ENCODE assay signal across 8 cellular contexts in genomic region chr1:65265296-65266271, GRCh38. TPM values are rescaled to one million over a fixed set of nuclear protein-coding genes. Genes with fewer than 3 reads are reported as not detected.
A peak's percentile ranks its signal among the peaks of the same experiment; 100 is the strongest.
DNase-seq lines count a peak whose midpoint lies in the region; ATAC-seq and TF ChIP-seq lines count a peak whose summit lies in the region.

No MANE protein-coding gene starts in this region.

- peak; percentile 80 for DNase-seq in OCI-M1 (lab: John Stamatoyannopoulos, UW)
- peak in 38 of 56 donors; percentile 18 to 70 (median 46) for DNase-seq in amygdala (lab: John Stamatoyannopoulos, UW)
- peak; percentile 45 to 48 for DNase-seq in heart right ventricle
- DNase-seq in osteocyte (ENCODE audit: extremely low spot score, unreplicated experiment), result no peak
- no peak for DNase-seq in NCI-H187 treated with DMSO at 0.1 percent for 48 hours (lab: John Stamatoyannopoulos, UW)
- no peak for DNase-seq in Karpas-422

- H3K79me2 ChIP-seq in Karpas-422 (ENCODE audit: low read length), result no peaks in the 10 kb centered on the region

- H3K9me2 ChIP-seq in Karpas-422 (replicated peaks; ENCODE audit: insufficient read depth, low read length), result no peaks in the 10 kb centered on the region

- H3K9me3 ChIP-seq in heart right ventricle, result no peaks in the 10 kb centered on the region
- H3K9me3 ChIP-seq in Karpas-422 (ENCODE audit: low read length), result no peaks in the 10 kb centered on the region

- H4K20me1 ChIP-seq in Karpas-422 (ENCODE audit: insufficient read depth, low read depth, low read length), result no peaks in the 10 kb centered on the region

- H3K4me1 Mint-ChIP-seq in osteocyte (ENCODE audit: unreplicated experiment), result peaks cover 60% of the 10 kb centered on the region

- whole genome bisulfite sequencing in heart right ventricle, 2 donors, result 3% methylated on average over 65 of the region's 65 CpGs

- H3K27ac Mint-ChIP-seq in osteocyte (ENCODE audit: unreplicated experiment), result peak overlapping the region; percentile 85

- no peaks in the 10 kb centered on the region for H3K9me3 Mint-ChIP-seq in osteocyte (ENCODE audit: unreplicated experiment)

- H3K27ac ChIP-seq in heart right ventricle, result peak overlapping the region in 9 of 10 donors; percentile 53 to 77 (median 63)
- no peak overlapping the region for H3K27ac ChIP-seq in Karpas-422 (ENCODE audit: low read length)

- H3K4me3 Mint-ChIP-seq in osteocyte (ENCODE audit: unreplicated experiment), result peak overlapping the region; percentile 81

- peak in 6 of 9 donors; percentile 24 to 53 (median 40) for TF ChIP-seq CTCF in heart right ventricle (IDR thresholded peaks at IDR 0.05)
- peak; percentile 47 for TF ChIP-seq CTCF in osteocyte (IDR thresholded peaks at IDR 0.05)

- H3K36me3 ChIP-seq in heart right ventricle (no peaks in the 10 kb centered on the region), Karpas-422 (ENCODE audit: insufficient read depth, low read length) (no peaks in the 10 kb centered on the region)

- H3K27me3 ChIP-seq in heart right ventricle (peaks cover 0 to 23% (median 7%) of the 10 kb centered on the region in 7 donors), Karpas-422 (ENCODE audit: low read length) (no peaks in the 10 kb centered on the region)

- H3K36me3 Mint-ChIP-seq in osteocyte (ENCODE audit: unreplicated experiment), result no peaks in the 10 kb centered on the region

- H3K9ac ChIP-seq in Karpas-422 (ENCODE audit: low read length), result no peak overlapping the region

- H3K4me1 ChIP-seq in heart right ventricle, result peaks cover 0 to 24% (median 20%) of the 10 kb centered on the region in 9 donors
- H3K4me1 ChIP-seq in Karpas-422 (ENCODE audit: low read length), result no peaks in the 10 kb centered on the region

- peak; percentile 83 for ATAC-seq in HG02885 (IDR thresholded peaks at IDR 0.05; ENCODE audit: poor library complexity, unreplicated experiment)
- peak; percentile 77 to 97 (median 93) for ATAC-seq in heart right ventricle

- no peak overlapping the region for H2AFZ ChIP-seq in Karpas-422 (ENCODE audit: low read length)

- intact Hi-C loops in heart right ventricle (cut with DNase I), result loop anchor here in 3 of 10 donors (10.0 kb wide), 2 partner anchors 149 to 159 kb away; partner anchors contain the start of genes LEPR (in 2 of the 3) and LEPROT (in 2 of the 3)

- H3K4me3 ChIP-seq in GM08714 (ENCODE audit: low read length) (peak overlapping the region; percentile 49; the same call in 1 of the 2 replicates), heart right ventricle (peak overlapping the region; percentile 47 to 73 (median 62)), Karpas-422 (ENCODE audit: low read length) (no peak overlapping the region)

- no peaks in the 10 kb centered on the region for H3K27me3 Mint-ChIP-seq in osteocyte (ENCODE audit: unreplicated experiment)

- H3K4me2 ChIP-seq in Karpas-422 (ENCODE audit: low read depth, low read length, poor library complexity, severe bottlenecking), result no peak overlapping the region

RNA-seq across cellular contexts. Expression of gene DNAJC6, which starts 43.8 kb away (rescaled TPM):
- total RNA-seq in heart right ventricle (10 to 100 TPM in 1 of 10 donors, 1 to 10 TPM in 9; 3.0 to 10.5 (median 6.2) TPM), osteocyte (50.8 and 53.8 TPM in 2 replicates)
- polyA plus RNA-seq in heart right ventricle, result 1 to 10 TPM in 1 of 2 donors, under 1 TPM in 1; 0.88 to 1.7 TPM
- 0.37 and 0.72 TPM in 2 replicates for total RNA-seq in Karpas-422 (2014; rRNA removed; shearing (Covaris generic); ENCODE audit: low replicate concordance)

Comparison
In these comparisons a context has a peak if more than half of its experiments do, and no peak if none do; other contexts are left out.
1. DNase-seq: peak in OCI-M1 (single experiment), amygdala (38 of 56) and heart right ventricle (2 of 2); none in osteocyte (single experiment), NCI-H187 treated with DMSO at 0.1 percent for 48 hours (single experiment) and Karpas-422 (single experiment).